In genomic region chrX:149504226-149504914, GRCh38 we compare ENCODE assay signal across 8 cellular contexts. TPM values are rescaled to one million over a fixed set of nuclear protein-coding genes. Genes with fewer than 3 reads are reported as not detected.
DNase-seq lines count a peak whose midpoint lies in the region; ATAC-seq, FAIRE-seq and TF ChIP-seq lines count a peak whose summit lies in the region.

No MANE protein-coding gene starts in this region.

- intact Hi-C loops in prostate gland (cut with DNase I), result no loop called here

- WGBS in prostate gland, result 27% methylated on average over 5 of the region's 10 CpGs

- peaks cover 11% of the 10 kb centered on the region for H3K27me3 Mint-ChIP-seq in activated T-cell treated with anti-CD3 and anti-CD28 coated beads, Interleukin-2, amount 50 U/mL, for 72 hours (ENCODE audit: low read depth)

- no peaks in the 10 kb centered on the region for H3K36me3 ChIP-seq in prostate gland

- H3K27ac ChIP-seq in prostate gland, result peak overlapping the region; percentile 77 to 79

- H3K4me3 Mint-ChIP-seq in activated T-cell treated with anti-CD3 and anti-CD28 coated beads, Interleukin-2, amount 50 U/mL, for 72 hours, result peak overlapping the region; percentile 85 to 92

- peak overlapping the region; percentile 92 for H3K27ac Mint-ChIP-seq in activated T-cell treated with anti-CD3 and anti-CD28 coated beads, Interleukin-2, amount 50 U/mL, for 72 hours

- peaks cover 3 to 7% of the 10 kb centered on the region in 2 donors for H3K36me3 Mint-ChIP-seq in activated T-cell treated with anti-CD3 and anti-CD28 coated beads, Interleukin-2, amount 50 U/mL, for 72 hours (ENCODE audit: insufficient read depth in 2 of 2)

- H3K9me3 Mint-ChIP-seq in activated T-cell treated with anti-CD3 and anti-CD28 coated beads, Interleukin-2, amount 50 U/mL, for 72 hours, result no peaks in the 10 kb centered on the region

- FAIRE-seq in HTR-8/SVneo (lab: Jason Lieb, UNC), result no peak

- DNase-seq in activated gamma-delta T cell treated with Interleukin-2 at 50 U/mL for 16 hours (peak; percentile 52), activated gamma-delta T cell (lab: John Stamatoyannopoulos, UW) (no peak), NCI-H748 treated with DMSO at 0.1 percent for 48 hours (lab: John Stamatoyannopoulos, UW) (peak; percentile 53), fibroblast of the aortic adventitia (ENCODE audit: low read depth) (peak; percentile 21), prostate gland (ENCODE audit: low spot score) (no peak), HTR-8/SVneo (ENCODE audit: insufficient read length, low spot score) (no peak)
- peak; percentile 75 to 78 for DNase-seq in activated T-cell treated with anti-CD3 and anti-CD28 coated beads, Interleukin-2, amount 50 U/mL, for 72 hours

- H3K27me3 ChIP-seq in prostate gland (replicated peaks; ENCODE audit: insufficient read depth), result no peaks in the 10 kb centered on the region

- peak; percentile 23 for ATAC-seq in HG03025 (IDR thresholded peaks at IDR 0.05; ENCODE audit: low FRiP score, unreplicated experiment)
- peak; percentile 59 to 71 for ATAC-seq in activated T-cell treated with anti-CD3 and anti-CD28 coated beads, Interleukin-2, amount 50 U/mL, for 72 hours (replicated peaks in 1 of 2)

- TF ChIP-seq CTCF in fibroblast of the aortic adventitia (IDR thresholded peaks at IDR 0.05; ENCODE audit: insufficient read depth, low read length) (peak; percentile 43), prostate gland (IDR thresholded peaks at IDR 0.05) (no peak)

- H3K4me3 ChIP-seq in fibroblast of the aortic adventitia (ENCODE audit: low read depth, low read length) (peak overlapping the region; percentile 76), prostate gland (peak overlapping the region; percentile 51 to 54)

- H3K4me1 ChIP-seq in prostate gland (replicated peaks), result no peaks in the 10 kb centered on the region

- H3K9me3 ChIP-seq in prostate gland, result no peaks in the 10 kb centered on the region

- H3K4me1 Mint-ChIP-seq in activated T-cell treated with anti-CD3 and anti-CD28 coated beads, Interleukin-2, amount 50 U/mL, for 72 hours (ENCODE audit: low read depth), result peaks cover 53% of the 10 kb centered on the region

- TF ChIP-seq POLR2A in prostate gland (IDR thresholded peaks at IDR 0.05), result no peak

RNA-seq across cellular contexts. Expression of gene IDS, which starts 0.7 kb away (rescaled TPM):
- 10 to 100 TPM; 64.6 to 84.7 TPM for total RNA-seq in activated T-cell treated with anti-CD3 and anti-CD28 coated beads, Interleukin-2, amount 50 U/mL, for 72 hours
- 16.8 and 63.3 TPM in 2 replicates for total RNA-seq in fibroblast of the aortic adventitia (ENCODE audit: low replicate concordance)
- total RNA-seq in prostate gland, result 10 to 100 TPM; 47.4 to 82.9 TPM

RNA-seq across cellular contexts. Expression of gene EOLA1, which starts 36.4 kb away (rescaled TPM):
- 10 to 100 TPM; 26.7 to 28.1 TPM for total RNA-seq in activated T-cell treated with anti-CD3 and anti-CD28 coated beads, Interleukin-2, amount 50 U/mL, for 72 hours
- total RNA-seq in fibroblast of the aortic adventitia (ENCODE audit: low replicate concordance), result 11.1 and 19.4 TPM in 2 replicates
- total RNA-seq in prostate gland, result 10 to 100 TPM; 13.9 to 17.7 TPM

RNA-seq across cellular contexts. Expression of gene HSFX3, which starts 45.4 kb away (rescaled TPM):
- total RNA-seq in activated T-cell treated with anti-CD3 and anti-CD28 coated beads, Interleukin-2, amount 50 U/mL, for 72 hours, result not detected
- total RNA-seq in fibroblast of the aortic adventitia (ENCODE audit: low replicate concordance) (not detected in 2 replicates), prostate gland (under 1 TPM; 0.50 to 0.74 TPM)

Comparison
In these comparisons a context has a peak if more than half of its experiments do, and no peak if none do; other contexts are left out.
1. DNase-seq: peak in activated gamma-delta T cell treated with Interleukin-2 at 50 U/mL for 16 hours (single experiment), NCI-H748 treated with DMSO at 0.1 percent for 48 hours (single experiment), activated T-cell treated with anti-CD3 and anti-CD28 coated beads, Interleukin-2, amount 50 U/mL, for 72 hours (2 of 2) and fibroblast of the aortic adventitia (single experiment); none in activated gamma-delta T cell (single experiment), prostate gland (single experiment) and HTR-8/SVneo (single experiment).